1 cellular context compared by ENCODE assay signal in the genomic region with DNA sequence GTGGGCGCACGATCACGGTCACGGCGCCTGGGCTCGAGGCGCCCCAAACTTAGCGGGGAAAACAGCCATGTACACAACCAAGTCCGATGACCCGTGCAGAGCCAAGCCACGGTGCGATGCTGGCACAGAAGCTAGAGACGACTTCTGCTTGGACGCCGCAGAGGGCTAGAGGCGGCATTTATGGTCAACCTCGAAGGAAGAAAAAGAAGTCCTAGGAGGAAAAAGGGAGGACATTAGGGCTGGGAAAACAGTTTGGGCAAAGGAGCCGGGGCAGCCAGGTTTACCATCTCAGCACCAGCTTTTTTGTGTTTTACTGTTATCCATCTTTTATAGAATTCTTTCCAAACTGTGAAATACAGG.
TF ChIP-seq lines count a peak whose summit lies in the region.

No MANE protein-coding gene starts in this region.

TF ChIP-seq in HepG2, 621 proteins besides CTCF, POLR2A, EP300 and RAD21 (continued from another document):
- TF ChIP-seq, protein P1, sequence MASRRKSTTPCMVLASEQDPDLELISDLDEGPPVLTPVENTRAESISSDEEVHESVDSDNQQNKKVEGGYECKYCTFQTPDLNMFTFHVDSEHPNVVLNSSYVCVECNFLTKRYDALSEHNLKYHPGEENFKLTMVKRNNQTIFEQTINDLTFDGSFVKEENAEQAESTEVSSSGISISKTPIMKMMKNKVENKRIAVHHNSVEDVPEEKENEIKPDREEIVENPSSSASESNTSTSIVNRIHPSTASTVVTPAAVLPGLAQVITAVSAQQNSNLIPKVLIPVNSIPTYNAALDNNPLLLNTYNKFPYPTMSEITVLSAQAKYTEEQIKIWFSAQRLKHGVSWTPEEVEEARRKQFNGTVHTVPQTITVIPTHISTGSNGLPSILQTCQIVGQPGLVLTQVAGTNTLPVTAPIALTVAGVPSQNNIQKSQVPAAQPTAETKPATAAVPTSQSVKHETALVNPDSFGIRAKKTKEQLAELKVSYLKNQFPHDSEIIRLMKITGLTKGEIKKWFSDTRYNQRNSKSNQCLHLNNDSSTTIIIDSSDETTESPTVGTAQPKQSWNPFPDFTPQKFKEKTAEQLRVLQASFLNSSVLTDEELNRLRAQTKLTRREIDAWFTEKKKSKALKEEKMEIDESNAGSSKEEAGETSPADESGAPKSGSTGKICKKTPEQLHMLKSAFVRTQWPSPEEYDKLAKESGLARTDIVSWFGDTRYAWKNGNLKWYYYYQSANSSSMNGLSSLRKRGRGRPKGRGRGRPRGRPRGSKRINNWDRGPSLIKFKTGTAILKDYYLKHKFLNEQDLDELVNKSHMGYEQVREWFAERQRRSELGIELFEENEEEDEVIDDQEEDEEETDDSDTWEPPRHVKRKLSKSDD (CRISPR knock-in tag; IDR thresholded peaks at IDR 0.05; ENCODE audit: low read depth) = no peak
- TF ChIP-seq JUNB (CRISPR knock-in tag; IDR thresholded peaks at IDR 0.05; ENCODE audit: borderline replicate concordance) (no peak), DMAP1 (CRISPR knock-in tag; IDR thresholded peaks at IDR 0.05) (no peak), ZNF34 (CRISPR knock-in tag; IDR thresholded peaks at IDR 0.05; ENCODE audit: borderline replicate concordance) (no peak), KDM5B (CRISPR knock-in tag; IDR thresholded peaks at IDR 0.05; ENCODE audit: borderline replicate concordance) (no peak), ZNF234 (CRISPR knock-in tag; conservative IDR thresholded peaks at IDR 0.05) (no peak), ZNF83 (CRISPR knock-in tag; IDR thresholded peaks at IDR 0.05; ENCODE audit: borderline replicate concordance) (0 out of 2 replicates have a peak, but pooled peaks have one; percentile 69), DNMT1 (CRISPR knock-in tag; IDR thresholded peaks at IDR 0.05) (no peak), RFXAP (CRISPR knock-in tag; IDR thresholded peaks at IDR 0.05; ENCODE audit: borderline replicate concordance) (no peak), FOXJ3 (CRISPR knock-in tag; IDR thresholded peaks at IDR 0.05; ENCODE audit: borderline replicate concordance) (no peak), ATM (IDR thresholded peaks at IDR 0.05; ENCODE audit: borderline replicate concordance) (no peak), TEAD3 (CRISPR knock-in tag; optimal IDR thresholded peaks at IDR 0.05; ENCODE audit: borderline replicate concordance) (no peak), ZFP36L1 (CRISPR knock-in tag; IDR thresholded peaks at IDR 0.05) (no peak), ZNF275 (CRISPR knock-in tag; IDR thresholded peaks at IDR 0.05; ENCODE audit: borderline replicate concordance) (no peak), TAF15 (IDR thresholded peaks at IDR 0.05; ENCODE audit: low read depth, low read length, poor library complexity, severe bottlenecking) (no peak), ZBTB39 (CRISPR knock-in tag; IDR thresholded peaks at IDR 0.05) (no peak), HOXA9 (CRISPR knock-in tag; IDR thresholded peaks at IDR 0.05; ENCODE audit: borderline replicate concordance) (no peak), EEA1 (CRISPR knock-in tag; IDR thresholded peaks at IDR 0.05; ENCODE audit: borderline replicate concordance) (no peak), STAG1 (CRISPR knock-in tag; IDR thresholded peaks at IDR 0.05) (no peak), CHD4 (IDR thresholded peaks at IDR 0.05; ENCODE audit: borderline replicate concordance, low read length) (no peak), ZNF282 (IDR thresholded peaks at IDR 0.05; ENCODE audit: partially characterized antibody) (no peak), ZNF607 (CRISPR knock-in tag; IDR thresholded peaks at IDR 0.05; ENCODE audit: borderline replicate concordance) (no peak), MED1 (CRISPR knock-in tag; IDR thresholded peaks at IDR 0.05) (no peak), ZFP36 (IDR thresholded peaks at IDR 0.05; ENCODE audit: borderline replicate concordance, low read depth, low read length, partially characterized antibody) (no peak), SP5 (CRISPR knock-in tag; IDR thresholded peaks at IDR 0.05; ENCODE audit: borderline replicate concordance, low read depth) (no peak; the same call in 1 of the 2 replicates), GABPB1 (CRISPR knock-in tag; IDR thresholded peaks at IDR 0.05) (0 out of 2 replicates have a peak, but pooled peaks have one; percentile 38), ZNF543 (CRISPR knock-in tag; IDR thresholded peaks at IDR 0.05) (no peak), ZFY (CRISPR knock-in tag; IDR thresholded peaks at IDR 0.05) (no peak), BCL6 (CRISPR knock-in tag; IDR thresholded peaks at IDR 0.05) (0 out of 2 replicates have a peak, but pooled peaks have one; percentile 24), MAX (IDR thresholded peaks at IDR 0.05) (no peak; the same call in 1 of the 2 replicates), GFI1 (CRISPR knock-in tag; IDR thresholded peaks at IDR 0.05; ENCODE audit: borderline replicate concordance) (no peak)
- TF ChIP-seq, protein P2, sequence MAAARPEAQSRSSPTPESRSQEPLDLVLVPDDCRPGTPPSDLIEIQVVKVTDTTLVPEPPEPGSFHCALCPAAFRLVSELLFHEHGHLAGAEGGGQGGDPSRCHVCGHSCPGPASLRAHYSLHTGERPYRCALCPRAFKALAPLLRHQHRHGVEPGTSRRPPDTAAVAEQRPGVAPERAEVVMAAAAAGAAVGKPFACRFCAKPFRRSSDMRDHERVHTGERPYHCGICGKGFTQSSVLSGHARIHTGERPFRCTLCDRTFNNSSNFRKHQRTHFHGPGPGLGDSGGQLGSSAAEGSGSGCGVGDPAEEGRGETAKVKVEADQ (CRISPR knock-in tag; IDR thresholded peaks at IDR 0.05; ENCODE audit: borderline replicate concordance) = no peak
- TF ChIP-seq, protein P3, sequence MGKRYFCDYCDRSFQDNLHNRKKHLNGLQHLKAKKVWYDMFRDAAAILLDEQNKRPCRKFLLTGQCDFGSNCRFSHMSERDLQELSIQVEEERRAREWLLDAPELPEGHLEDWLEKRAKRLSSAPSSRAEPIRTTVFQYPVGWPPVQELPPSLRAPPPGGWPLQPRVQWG (CRISPR knock-in tag; IDR thresholded peaks at IDR 0.05; ENCODE audit: borderline replicate concordance, low read depth) = no peak
- TF ChIP-seq, protein P4, sequence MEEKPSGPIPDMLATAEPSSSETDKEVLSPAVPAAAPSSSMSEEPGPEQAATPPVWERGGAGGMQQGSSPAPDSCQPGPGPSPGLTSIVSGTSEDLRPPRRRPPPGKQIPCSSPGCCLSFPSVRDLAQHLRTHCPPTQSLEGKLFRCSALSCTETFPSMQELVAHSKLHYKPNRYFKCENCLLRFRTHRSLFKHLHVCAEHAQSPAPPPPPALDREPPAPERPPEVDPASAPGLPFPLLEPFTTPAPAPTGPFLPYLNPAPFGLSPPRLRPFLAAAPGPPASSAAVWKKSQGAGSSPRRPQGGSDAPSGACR (CRISPR knock-in tag; IDR thresholded peaks at IDR 0.05) = no peak
- TF ChIP-seq, protein P5, sequence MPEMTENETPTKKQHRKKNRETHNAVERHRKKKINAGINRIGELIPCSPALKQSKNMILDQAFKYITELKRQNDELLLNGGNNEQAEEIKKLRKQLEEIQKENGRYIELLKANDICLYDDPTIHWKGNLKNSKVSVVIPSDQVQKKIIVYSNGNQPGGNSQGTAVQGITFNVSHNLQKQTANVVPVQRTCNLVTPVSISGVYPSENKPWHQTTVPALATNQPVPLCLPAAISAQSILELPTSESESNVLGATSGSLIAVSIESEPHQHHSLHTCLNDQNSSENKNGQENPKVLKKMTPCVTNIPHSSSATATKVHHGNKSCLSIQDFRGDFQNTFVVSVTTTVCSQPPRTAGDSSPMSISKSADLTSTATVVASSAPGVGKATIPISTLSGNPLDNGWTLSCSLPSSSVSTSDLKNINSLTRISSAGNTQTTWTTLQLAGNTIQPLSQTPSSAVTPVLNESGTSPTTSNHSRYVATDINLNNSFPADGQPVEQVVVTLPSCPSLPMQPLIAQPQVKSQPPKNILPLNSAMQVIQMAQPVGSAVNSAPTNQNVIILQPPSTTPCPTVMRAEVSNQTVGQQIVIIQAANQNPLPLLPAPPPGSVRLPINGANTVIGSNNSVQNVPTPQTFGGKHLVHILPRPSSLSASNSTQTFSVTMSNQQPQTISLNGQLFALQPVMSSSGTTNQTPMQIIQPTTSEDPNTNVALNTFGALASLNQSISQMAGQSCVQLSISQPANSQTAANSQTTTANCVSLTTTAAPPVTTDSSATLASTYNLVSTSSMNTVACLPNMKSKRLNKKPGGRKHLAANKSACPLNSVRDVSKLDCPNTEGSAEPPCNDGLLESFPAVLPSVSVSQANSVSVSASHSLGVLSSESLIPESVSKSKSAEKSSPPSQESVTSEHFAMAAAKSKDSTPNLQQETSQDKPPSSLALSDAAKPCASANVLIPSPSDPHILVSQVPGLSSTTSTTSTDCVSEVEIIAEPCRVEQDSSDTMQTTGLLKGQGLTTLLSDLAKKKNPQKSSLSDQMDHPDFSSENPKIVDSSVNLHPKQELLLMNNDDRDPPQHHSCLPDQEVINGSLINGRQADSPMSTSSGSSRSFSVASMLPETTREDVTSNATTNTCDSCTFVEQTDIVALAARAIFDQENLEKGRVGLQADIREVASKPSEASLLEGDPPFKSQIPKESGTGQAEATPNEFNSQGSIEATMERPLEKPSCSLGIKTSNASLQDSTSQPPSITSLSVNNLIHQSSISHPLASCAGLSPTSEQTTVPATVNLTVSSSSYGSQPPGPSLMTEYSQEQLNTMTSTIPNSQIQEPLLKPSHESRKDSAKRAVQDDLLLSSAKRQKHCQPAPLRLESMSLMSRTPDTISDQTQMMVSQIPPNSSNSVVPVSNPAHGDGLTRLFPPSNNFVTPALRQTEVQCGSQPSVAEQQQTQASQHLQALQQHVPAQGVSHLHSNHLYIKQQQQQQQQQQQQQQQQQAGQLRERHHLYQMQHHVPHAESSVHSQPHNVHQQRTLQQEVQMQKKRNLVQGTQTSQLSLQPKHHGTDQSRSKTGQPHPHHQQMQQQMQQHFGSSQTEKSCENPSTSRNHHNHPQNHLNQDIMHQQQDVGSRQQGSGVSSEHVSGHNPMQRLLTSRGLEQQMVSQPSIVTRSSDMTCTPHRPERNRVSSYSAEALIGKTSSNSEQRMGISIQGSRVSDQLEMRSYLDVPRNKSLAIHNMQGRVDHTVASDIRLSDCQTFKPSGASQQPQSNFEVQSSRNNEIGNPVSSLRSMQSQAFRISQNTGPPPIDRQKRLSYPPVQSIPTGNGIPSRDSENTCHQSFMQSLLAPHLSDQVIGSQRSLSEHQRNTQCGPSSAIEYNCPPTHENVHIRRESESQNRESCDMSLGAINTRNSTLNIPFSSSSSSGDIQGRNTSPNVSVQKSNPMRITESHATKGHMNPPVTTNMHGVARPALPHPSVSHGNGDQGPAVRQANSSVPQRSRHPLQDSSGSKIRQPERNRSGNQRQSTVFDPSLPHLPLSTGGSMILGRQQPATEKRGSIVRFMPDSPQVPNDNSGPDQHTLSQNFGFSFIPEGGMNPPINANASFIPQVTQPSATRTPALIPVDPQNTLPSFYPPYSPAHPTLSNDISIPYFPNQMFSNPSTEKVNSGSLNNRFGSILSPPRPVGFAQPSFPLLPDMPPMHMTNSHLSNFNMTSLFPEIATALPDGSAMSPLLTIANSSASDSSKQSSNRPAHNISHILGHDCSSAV (CRISPR knock-in tag; IDR thresholded peaks at IDR 0.05; ENCODE audit: borderline replicate concordance) = no peak
